In the genomic region with DNA sequence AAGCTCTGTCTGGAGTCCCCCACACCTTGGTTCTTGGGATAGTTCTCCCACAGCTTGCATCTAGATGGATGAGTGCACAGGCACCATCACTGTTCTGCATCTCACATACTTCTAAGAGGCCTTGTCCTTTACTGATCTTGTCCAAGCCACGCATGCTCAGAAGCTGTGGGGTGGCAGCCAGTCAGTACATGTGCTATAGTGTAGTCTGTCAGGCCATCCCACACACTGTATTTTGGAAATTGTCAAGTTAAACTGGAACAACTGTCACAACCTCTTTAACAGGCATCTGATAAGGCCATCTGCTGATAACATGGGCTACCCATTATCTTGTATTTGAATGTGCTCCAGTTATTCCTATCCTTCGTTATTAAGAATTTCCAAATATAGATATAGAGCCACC, we compare ENCODE assay signal across 29 cellular contexts.
"Had no signal": no experiment of that assay in that cellular context is flagged by ENCODE, and none has a peak within 500 bp of the region (broad histone marks: within the 10 kb centered on the region; RNA-seq: fewer than 3 reads in every experiment).

No MANE protein-coding gene starts in this region.

- H3K4me1 ChIP-seq: adrenal gland, prostate gland, sigmoid colon, suprapubic skin, tibial artery, upper lobe of right lung had no signal

- H3K27me3 ChIP-seq: adrenal gland, body of pancreas, pancreas, sigmoid colon, suprapubic skin, tibial artery, upper lobe of right lung had no signal

- DNase-seq: activated B cell treated with CpG ODN at 0.5 μM for 24 hours; activated CD4-positive, alpha-beta T cell treated with anti-CD3 and anti-CD28 coated beads, Interleukin-2, amount 50 U/mL, for 1 hour; activated CD8-positive, alpha-beta T cell treated with anti-CD3 and anti-CD28 coated beads for 36 hours; activated T-cell treated with anti-CD3 and anti-CD28 coated beads, Interleukin-2, amount 50 U/mL, for 48 hours; adrenal gland; aorta; body of pancreas; cortex of kidney; effector memory CD8-positive, alpha-beta T cell; head of caudate nucleus; hippocampal formation; immature natural killer cell; kidney; left colon; midbrain; naive thymus-derived CD4-positive, alpha-beta T cell; nucleus accumbens; pancreas; sigmoid colon; small intestine; stimulated activated CD4-positive, alpha-beta T cell treated with anti-CD3 and anti-CD28 coated beads, Interleukin-1b, Interleukin-23, amount 100 ng/mL, for 48 hours; stimulated activated CD4-positive, alpha-beta T cell treated with anti-CD3 and anti-CD28 coated beads, Interleukin-4, amount 100 ng/mL, for 4 hours; stimulated activated CD8-positive, alpha-beta memory T cell treated with anti-CD3 and anti-CD28 coated beads, Interleukin-4, amount 100 ng/mL, for 48 hours; stimulated activated naive CD4-positive, alpha-beta T cell; T1000; tibial artery; upper lobe of right lung had no signal

- ATAC-seq: activated CD8-positive, alpha-beta T cell treated with anti-CD3 and anti-CD28 coated beads for 36 hours; body of pancreas; effector memory CD8-positive, alpha-beta T cell; left colon; naive thymus-derived CD4-positive, alpha-beta T cell; upper lobe of right lung had no signal

- H3K9me3 ChIP-seq: adrenal gland, body of pancreas, pancreas, prostate gland, sigmoid colon, suprapubic skin, tibial artery, upper lobe of right lung had no signal

- H3K27ac ChIP-seq: adrenal gland, body of pancreas, pancreas, prostate gland, sigmoid colon, suprapubic skin, tibial artery, upper lobe of right lung had no signal

- H3K36me3 ChIP-seq: adrenal gland, pancreas, prostate gland, sigmoid colon, suprapubic skin, tibial artery, upper lobe of right lung had no signal

- H3K4me3 ChIP-seq: adrenal gland, body of pancreas, pancreas, prostate gland, sigmoid colon, suprapubic skin, tibial artery, upper lobe of right lung had no signal
